In genomic region chr17:61235821-61236197, GRCh38 we compare ENCODE assay signal across 14 cellular contexts.
DNase-seq lines count a peak whose midpoint lies in the region; FAIRE-seq and TF ChIP-seq lines count a peak whose summit lies in the region.
"Had no signal": no experiment of that assay in that cellular context is flagged by ENCODE, and none has a peak within 500 bp of the region (broad histone marks: within the 10 kb centered on the region; RNA-seq: fewer than 3 reads in every experiment).

No MANE protein-coding gene starts in this region.

- H2AFZ ChIP-seq in astrocyte (ENCODE audit: low read depth, low read length) (no peak overlapping the region), hepatocyte (no peak overlapping the region)

- H3K9me3 ChIP-seq in HAP-1 (no peaks in the 10 kb centered on the region), astrocyte (ENCODE audit: insufficient read depth, low read depth, low read length) (peaks cover 5% of the 10 kb centered on the region), hepatocyte (ENCODE audit: low read depth) (no peaks in the 10 kb centered on the region), endodermal cell (ENCODE audit: control insufficient read depth, low read length) (peaks cover 6% of the 10 kb centered on the region)
- H3K9me3 ChIP-seq: neutrophil had no signal

- H3K4me3 Mint-ChIP-seq in astrocyte (ENCODE audit: unreplicated experiment): no peak overlapping the region
- no peak overlapping the region for H3K4me3 Mint-ChIP-seq in endodermal cell
- H3K4me3 Mint-ChIP-seq: activated CD8-positive, alpha-beta T cell treated with anti-CD3 and anti-CD28 coated beads for 36 hours had no signal

- no peaks in the 10 kb centered on the region for H3K36me3 ChIP-seq in HAP-1 (replicated peaks)
- H3K36me3 ChIP-seq in astrocyte (ENCODE audit: insufficient read depth, low read length): no peaks in the 10 kb centered on the region
- H3K36me3 ChIP-seq in hepatocyte (replicated peaks; ENCODE audit: insufficient read depth, low read depth): no peaks in the 10 kb centered on the region
- H3K36me3 ChIP-seq in endodermal cell (ENCODE audit: control insufficient read depth, insufficient read depth, low read length): no peaks in the 10 kb centered on the region
- H3K36me3 ChIP-seq: neutrophil had no signal

- H3K4me1 ChIP-seq in HAP-1 (peaks cover 9% of the 10 kb centered on the region), astrocyte (ENCODE audit: insufficient read depth, low read length) (peaks cover 30% of the 10 kb centered on the region), hepatocyte (ENCODE audit: insufficient read depth) (peaks cover 46% of the 10 kb centered on the region), endodermal cell (ENCODE audit: control insufficient read depth, insufficient read depth, low read length) (peaks cover 15% of the 10 kb centered on the region)

- H3K9me3 Mint-ChIP-seq in astrocyte (ENCODE audit: unreplicated experiment): no peaks in the 10 kb centered on the region
- no peaks in the 10 kb centered on the region for H3K9me3 Mint-ChIP-seq in endodermal cell
- H3K9me3 Mint-ChIP-seq: activated CD8-positive, alpha-beta T cell treated with anti-CD3 and anti-CD28 coated beads for 36 hours had no signal

- peaks cover 22% of the 10 kb centered on the region for H3K4me1 Mint-ChIP-seq in astrocyte (ENCODE audit: low read depth, unreplicated experiment)
- H3K4me1 Mint-ChIP-seq in endodermal cell: peaks cover 38% of the 10 kb centered on the region

- in situ Hi-C loops in HAP-1 (cut with MboI; ENCODE audit: low sequenced_read_pairs): no loop called here

- H3K27me3 Mint-ChIP-seq in astrocyte (ENCODE audit: low read depth, unreplicated experiment) (no peaks in the 10 kb centered on the region), endodermal cell (ENCODE audit: insufficient read depth) (peaks cover 38% of the 10 kb centered on the region)
- H3K27me3 Mint-ChIP-seq: activated CD8-positive, alpha-beta T cell treated with anti-CD3 and anti-CD28 coated beads for 36 hours had no signal

- FAIRE-seq in astrocyte (lab: Jason Lieb, UNC): no peak

- 3% methylated on average over 5 of the region's 5 CpGs for WGBS in hepatocyte (ENCODE audit: low lambda C conversion rate, missing lambda C conversion rate)
- WGBS in endodermal cell (ENCODE audit: insufficient coverage in 1 of 2, insufficient read length in 1 of 2), 2 experiments: 87 to 88% methylated on average over 4 to 5 of the region's 5 CpGs

- H3K9me2 ChIP-seq in hepatocyte (replicated peaks; ENCODE audit: insufficient read depth): no peaks in the 10 kb centered on the region

- H4K20me1 ChIP-seq in astrocyte (ENCODE audit: insufficient read depth, low read length) (no peaks in the 10 kb centered on the region), hepatocyte (ENCODE audit: insufficient read depth, poor library complexity, severe bottlenecking) (no peaks in the 10 kb centered on the region)

- H3K27ac ChIP-seq in astrocyte (ENCODE audit: low read depth, low read length) (no peak overlapping the region), hepatocyte (peak overlapping the region; percentile 65), endodermal cell (ENCODE audit: low read depth, low read length) (no peak overlapping the region)
- H3K27ac ChIP-seq: neutrophil, SK-N-MC had no signal

- H3K36me3 Mint-ChIP-seq in astrocyte (ENCODE audit: low read depth, unreplicated experiment) (no peaks in the 10 kb centered on the region), endodermal cell (ENCODE audit: low read depth) (peaks cover 3% of the 10 kb centered on the region)

- H3K79me2 ChIP-seq in astrocyte (ENCODE audit: insufficient read depth, low read length): no peaks in the 10 kb centered on the region
- H3K79me2 ChIP-seq in hepatocyte: no peaks in the 10 kb centered on the region

- H3K27me3 ChIP-seq in HAP-1 (ENCODE audit: low read depth) (no peaks in the 10 kb centered on the region), astrocyte (ENCODE audit: insufficient read depth, low read length) (no peaks in the 10 kb centered on the region), hepatocyte (no peaks in the 10 kb centered on the region), endodermal cell (ENCODE audit: control insufficient read depth, insufficient read depth, low read length, poor library complexity, severe bottlenecking) (peaks cover 19% of the 10 kb centered on the region)
- H3K27me3 ChIP-seq: neutrophil had no signal

- H3K9ac ChIP-seq in astrocyte (ENCODE audit: low read length) (no peak overlapping the region), endodermal cell (ENCODE audit: extremely low read depth, low read length, poor library complexity, severe bottlenecking) (no peak overlapping the region)

- H3K4me2 ChIP-seq in astrocyte (ENCODE audit: low read length) (peak overlapping the region; percentile 53), hepatocyte (peak overlapping the region; percentile 62)

- H3K27ac Mint-ChIP-seq in astrocyte (ENCODE audit: unreplicated experiment): no peak overlapping the region
- H3K27ac Mint-ChIP-seq in endodermal cell: no peak overlapping the region
- H3K27ac Mint-ChIP-seq: activated CD8-positive, alpha-beta T cell treated with anti-CD3 and anti-CD28 coated beads for 36 hours had no signal

- no peak for TF ChIP-seq CTCF in astrocyte (IDR thresholded peaks at IDR 0.05; ENCODE audit: insufficient read depth, low read depth, low read length)
- TF ChIP-seq CTCF in hepatocyte (IDR thresholded peaks at IDR 0.05; ENCODE audit: poor library complexity): no peak
- no peak for TF ChIP-seq CTCF in retinal pigment epithelial cell (conservative IDR thresholded peaks at IDR 0.05; ENCODE audit: low read depth, low read length)
- no peak for TF ChIP-seq CTCF in endodermal cell (conservative IDR thresholded peaks at IDR 0.05)

- no peak overlapping the region for H3K4me3 ChIP-seq in HAP-1
- no peak overlapping the region for H3K4me3 ChIP-seq in astrocyte (ENCODE audit: insufficient read depth, low read depth, low read length)
- no peak overlapping the region for H3K4me3 ChIP-seq in hepatocyte
- no peak overlapping the region for H3K4me3 ChIP-seq in retinal pigment epithelial cell (ENCODE audit: low read length)
- no peak overlapping the region for H3K4me3 ChIP-seq in endodermal cell (ENCODE audit: low read length)
- H3K4me3 ChIP-seq: SK-N-MC had no signal

- DNase-seq in HAP-1 (ENCODE audit: low spot score in 2 of 2): peak; percentile 42 to 74
- peak; percentile 66 for DNase-seq in astrocyte (ENCODE audit: low read depth)
- DNase-seq in hepatocyte (ENCODE audit: low spot score): peak; percentile 48
- peak; percentile 80 for DNase-seq in retinal pigment epithelial cell (ENCODE audit: low read depth)
- no peak for DNase-seq in activated CD8-positive, alpha-beta memory T cell treated with anti-CD3 and anti-CD28 coated beads, Interleukin-2, amount 50 U/mL, for 4 hours
- DNase-seq in RPMI8226: no peak
- DNase-seq in endodermal cell: no peak
- no peak for DNase-seq in central memory CD4-positive, alpha-beta T cell
- DNase-seq: activated CD8-positive, alpha-beta T cell treated with anti-CD3 and anti-CD28 coated beads for 36 hours; amniotic stem cell; GF-D8; NCI-H1930 had no signal

Comparison
In these comparisons a context has a peak if more than half of its experiments do, and no peak if none do; other contexts are left out.
1. DNase-seq: peak in HAP-1 (2 of 2), astrocyte (single experiment), hepatocyte (single experiment) and retinal pigment epithelial cell (single experiment); none in activated CD8-positive, alpha-beta memory T cell treated with anti-CD3 and anti-CD28 coated beads, Interleukin-2, amount 50 U/mL, for 4 hours (single experiment), RPMI8226 (single experiment), endodermal cell (single experiment) and central memory CD4-positive, alpha-beta T cell (single experiment).